29 cellular contexts compared by ENCODE assay signal in genomic region chr1:219323426-219323825, GRCh38.
DNase-seq lines count a peak whose midpoint lies in the region; ATAC-seq and TF ChIP-seq lines count a peak whose summit lies in the region.
"Had no signal": no experiment of that assay in that cellular context is flagged by ENCODE, and none has a peak within 500 bp of the region (broad histone marks: within the 10 kb centered on the region; RNA-seq: fewer than 3 reads in every experiment).

No MANE protein-coding gene starts in this region.

- H2BK5ac ChIP-seq in mesendoderm (ENCODE audit: low read length), result no peak overlapping the region

- H3K36me3 Mint-ChIP-seq in brain (peaks cover 28% of the 10 kb centered on the region), nephron (ENCODE audit: low read depth) (peaks cover 22% of the 10 kb centered on the region)

- TF ChIP-seq CTCF in brain (conservative IDR thresholded peaks at IDR 0.05) (no peak), nephron (IDR thresholded peaks at IDR 0.05; ENCODE audit: unreplicated experiment in 3 of 3) (no peak)

- H3K18ac ChIP-seq in mesendoderm (ENCODE audit: low read length), result no peak overlapping the region

- H3K27ac Mint-ChIP-seq in brain, result peak overlapping the region in 3 of 5 experiments; percentile 30 to 90 (median 76)
- H3K27ac Mint-ChIP-seq in nephron, result peak overlapping the region; percentile 54 to 87 (median 80)
- H3K27ac Mint-ChIP-seq: activated CD4-positive, alpha-beta memory T cell treated with anti-CD3 and anti-CD28 coated beads, Interleukin-2, amount 10 ng/mL, durations not matched to agents 7 days and 5 days; activated T-helper 17 cell treated with anti-CD3 and anti-CD28 coated beads, Interleukin-2, amount 50 U/mL, for 72 hours; CD8-positive, alpha-beta memory T cell; naive thymus-derived CD4-positive, alpha-beta T cell; T-helper 1 cell treated with Interleukin-12 subunit alpha and Interleukin-12 subunit beta and Interleukin-4 antibody, amounts not matched to agents 30 μg/mL and 1 μg/mL, for 36 hours had no signal

- no peak overlapping the region for H3K27ac ChIP-seq in mesendoderm (ENCODE audit: low read depth, low read length)
- H3K27ac ChIP-seq: esophagus muscularis mucosa, gastroesophageal sphincter, SJSA1, tibial nerve had no signal

- H3K9me3 Mint-ChIP-seq in brain (peaks cover 0 to 16% (median 3%) of the 10 kb centered on the region in 5 experiments), nephron (peaks cover 14% of the 10 kb centered on the region)

- WGBS in mesendoderm (ENCODE audit: extremely low coverage, insufficient coverage, low lambda C conversion rate), result no CpG with 5 or more reads among the region's 3 CpGs

- H3K4me3 Mint-ChIP-seq in brain (no peak overlapping the region), nephron (no peak overlapping the region)
- H3K4me3 Mint-ChIP-seq: activated CD4-positive, alpha-beta memory T cell treated with anti-CD3 and anti-CD28 coated beads, Interleukin-2, amount 10 ng/mL, durations not matched to agents 7 days and 5 days; activated T-helper 17 cell treated with anti-CD3 and anti-CD28 coated beads, Interleukin-2, amount 50 U/mL, for 72 hours; CD8-positive, alpha-beta memory T cell; naive thymus-derived CD4-positive, alpha-beta T cell; T-helper 1 cell treated with Interleukin-12 subunit alpha and Interleukin-12 subunit beta and Interleukin-4 antibody, amounts not matched to agents 30 μg/mL and 1 μg/mL, for 36 hours had no signal

- no peaks in the 10 kb centered on the region for H3K4me1 ChIP-seq in mesendoderm (ENCODE audit: control insufficient read depth, low read depth, low read length)
- H3K4me1 ChIP-seq: BE2C, gastroesophageal sphincter, tibial nerve had no signal

- no peak overlapping the region for H2BK15ac ChIP-seq in mesendoderm (replicated peaks; ENCODE audit: low read depth)

- H3K27me3 ChIP-seq in mesendoderm (ENCODE audit: insufficient read depth, low read length, poor library complexity), result no peaks in the 10 kb centered on the region
- H3K27me3 ChIP-seq: BE2C, esophagus muscularis mucosa, gastroesophageal sphincter, SJSA1, tibial nerve had no signal

- H3K9ac ChIP-seq in mesendoderm (ENCODE audit: low read length), result no peak overlapping the region

- peaks cover 5% of the 10 kb centered on the region for H3K27me3 Mint-ChIP-seq in brain
- H3K27me3 Mint-ChIP-seq in nephron (ENCODE audit: low read depth), result no peaks in the 10 kb centered on the region
- H3K27me3 Mint-ChIP-seq: naive thymus-derived CD4-positive, alpha-beta T cell had no signal

- no peaks in the 10 kb centered on the region for H3K79me2 ChIP-seq in mesendoderm (ENCODE audit: control insufficient read depth, insufficient read depth, low read length)

- H3K4me1 Mint-ChIP-seq in brain (peaks cover 28% of the 10 kb centered on the region), nephron (peaks cover 28% of the 10 kb centered on the region)
- H3K4me1 Mint-ChIP-seq: activated T-helper 17 cell treated with anti-CD3 and anti-CD28 coated beads, Interleukin-2, amount 50 U/mL, for 72 hours; CD8-positive, alpha-beta memory T cell had no signal

- no peak overlapping the region for H4K8ac ChIP-seq in mesendoderm (ENCODE audit: low read depth, low read length)

- no peak for ATAC-seq in HG02763 (IDR thresholded peaks at IDR 0.05; ENCODE audit: unreplicated experiment)
- ATAC-seq: activated T-helper 17 cell treated with anti-CD3 and anti-CD28 coated beads, Interleukin-2, amount 50 U/mL, for 72 hours; gastroesophageal sphincter; naive thymus-derived CD4-positive, alpha-beta T cell had no signal

- H2AK5ac ChIP-seq in mesendoderm (ENCODE audit: low read length), result no peak overlapping the region

- H3K4me3 ChIP-seq in mesendoderm (ENCODE audit: low read length), result no peak overlapping the region
- H3K4me3 ChIP-seq: esophagus muscularis mucosa, gastroesophageal sphincter, SJSA1, skin epidermis, tibial nerve had no signal

- H3K4ac ChIP-seq in mesendoderm (ENCODE audit: low read depth, low read length), result no peak overlapping the region

- H3K79me1 ChIP-seq in mesendoderm (ENCODE audit: low read length), result no peaks in the 10 kb centered on the region

- H3K4me2 ChIP-seq in mesendoderm (ENCODE audit: low read length), result no peak overlapping the region

- DNase-seq in EL (peak; percentile 41), LoVo (ENCODE audit: low spot score) (peak; percentile 20), mesendoderm (no peak)
- DNase-seq in activated CD4-positive, CD25-positive, alpha-beta regulatory T cell treated with anti-CD3 and anti-CD28 coated beads, Interleukin-2, amount 50 U/mL, for 72 hours, result no peak
- DNase-seq: activated CD4-positive, alpha-beta memory T cell treated with anti-CD3 and anti-CD28 coated beads, Interleukin-2, amount 10 ng/mL, durations not matched to agents 7 days and 5 days; activated CD4-positive, alpha-beta T cell treated with anti-CD3 and anti-CD28 coated beads for 1 hour; activated naive CD4-positive, alpha-beta T cell treated with anti-CD3 and anti-CD28 coated beads, Interleukin-2, amount 50 U/mL, for 16 hours; amygdala; BE2C; CD8-positive, alpha-beta memory T cell; DMS153; GF-D8; midbrain; naive thymus-derived CD4-positive, alpha-beta T cell; NCI-H1105; NCI-H1930; NCI-H526 treated with DMSO at 0.1 percent for 48 hours; occipital lobe; stimulated activated CD4-positive, alpha-beta T cell treated with anti-CD3 and anti-CD28 coated beads, Interleukin-2, amount 100 ng/mL, for 24 hours had no signal

- H2BK120ac ChIP-seq in mesendoderm (ENCODE audit: low read depth, low read length), result no peak overlapping the region

- H3K23ac ChIP-seq in mesendoderm (ENCODE audit: low read length), result no peak overlapping the region

- H3K56ac ChIP-seq in mesendoderm (ENCODE audit: low read length), result no peak overlapping the region

- H4K5ac ChIP-seq in mesendoderm (ENCODE audit: low read length), result no peak overlapping the region

- H3K36me3 ChIP-seq in mesendoderm (ENCODE audit: control insufficient read depth, insufficient read depth, low read length), result no peaks in the 10 kb centered on the region
- H3K36me3 ChIP-seq: BE2C, esophagus muscularis mucosa, SJSA1 had no signal

Comparison
In these comparisons a context has a peak if more than half of its experiments do, and no peak if none do; other contexts are left out.
1. DNase-seq: peak in EL (single experiment) and LoVo (single experiment); none in mesendoderm (single experiment) and activated CD4-positive, CD25-positive, alpha-beta regulatory T cell treated with anti-CD3 and anti-CD28 coated beads, Interleukin-2, amount 50 U/mL, for 72 hours (single experiment).